In the genomic region with DNA sequence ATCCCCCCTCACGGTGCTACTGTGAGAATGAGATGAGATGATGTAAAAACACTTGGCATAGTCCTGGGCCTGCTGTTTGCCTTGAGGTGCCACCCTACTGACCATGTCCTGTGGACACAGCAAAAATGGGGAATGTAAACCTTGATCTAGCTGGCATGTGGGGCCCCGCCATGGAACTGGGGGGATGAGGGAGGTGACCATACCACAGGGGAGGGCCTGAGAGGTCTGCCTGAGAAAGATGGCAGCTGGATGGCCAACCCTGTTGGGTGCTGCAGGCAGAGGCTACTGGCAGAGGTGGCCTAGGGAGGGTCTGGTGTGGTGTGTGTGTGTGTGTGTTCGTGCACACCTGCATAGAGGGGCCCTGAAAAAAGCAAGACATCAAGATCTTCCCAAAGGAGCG, we compare ENCODE assay signal across 9 cellular contexts. TPM values are rescaled to one million over a fixed set of nuclear protein-coding genes. Genes with fewer than 3 reads are reported as not detected.
A peak's percentile ranks its signal among the peaks of the same experiment; 100 is the strongest.
DNase-seq lines count a peak whose midpoint lies in the region; ATAC-seq, FAIRE-seq and TF ChIP-seq lines count a peak whose summit lies in the region.
"Had no signal": no experiment of that assay in that cellular context is flagged by ENCODE, and none has a peak within 500 bp of the region (broad histone marks: within the 10 kb centered on the region; RNA-seq: fewer than 3 reads in every experiment).

No MANE protein-coding gene starts in this region.

- H3K9me3 ChIP-seq in astrocyte (ENCODE audit: insufficient read depth, low read depth, low read length) (no peaks in the 10 kb centered on the region), muscle layer of colon (ENCODE audit: low read length) (no peaks in the 10 kb centered on the region), thyroid gland (no peaks in the 10 kb centered on the region)

- no peaks in the 10 kb centered on the region for H4K20me1 ChIP-seq in astrocyte (ENCODE audit: insufficient read depth, low read length)

- WGBS in thyroid gland, 2 donors: 67 to 70% methylated on average over 4 of the region's 4 CpGs

- peak overlapping the region; percentile 73 for H3K4me3 Mint-ChIP-seq in activated CD8-positive, alpha-beta T cell treated with anti-CD3 and anti-CD28 coated beads for 36 hours
- H3K4me3 Mint-ChIP-seq in activated CD8-positive, alpha-beta T cell treated with anti-CD3 and anti-CD28 coated beads, Interleukin-2, amount 10 ng/mL, durations not matched to agents 7 days and 5 days: no peak overlapping the region
- H3K4me3 Mint-ChIP-seq in astrocyte (ENCODE audit: unreplicated experiment): peak overlapping the region; percentile 34

- H3K27me3 Mint-ChIP-seq in activated CD8-positive, alpha-beta T cell treated with anti-CD3 and anti-CD28 coated beads for 36 hours: peaks cover 36% of the 10 kb centered on the region
- H3K27me3 Mint-ChIP-seq in activated CD8-positive, alpha-beta T cell treated with anti-CD3 and anti-CD28 coated beads, Interleukin-2, amount 10 ng/mL, durations not matched to agents 7 days and 5 days (ENCODE audit: low read depth): peaks cover 44% of the 10 kb centered on the region
- H3K27me3 Mint-ChIP-seq in astrocyte (ENCODE audit: low read depth, unreplicated experiment): peaks cover 27% of the 10 kb centered on the region

- H3K27ac ChIP-seq in astrocyte (ENCODE audit: low read depth, low read length): no peak overlapping the region
- no peak overlapping the region for H3K27ac ChIP-seq in muscle layer of colon (ENCODE audit: low read depth, low read length)
- peak overlapping the region in 2 of 3 donors; percentile 67 to 81 for H3K27ac ChIP-seq in thyroid gland

- no peak for TF ChIP-seq CTCF in activated CD8-positive, alpha-beta T cell treated with anti-CD3 and anti-CD28 coated beads for 36 hours (IDR thresholded peaks at IDR 0.05)
- TF ChIP-seq CTCF in astrocyte (IDR thresholded peaks at IDR 0.05; ENCODE audit: insufficient read depth, low read depth, low read length) (no peak), thyroid gland (IDR thresholded peaks at IDR 0.05) (no peak)

- no peak for DNase-seq in activated CD8-positive, alpha-beta T cell treated with anti-CD3 and anti-CD28 coated beads for 36 hours
- no peak for DNase-seq in activated CD8-positive, alpha-beta T cell treated with anti-CD3 and anti-CD28 coated beads, Interleukin-2, amount 10 ng/mL, durations not matched to agents 7 days and 5 days
- DNase-seq in astrocyte (ENCODE audit: low read depth): no peak
- no peak for DNase-seq in thyroid gland
- no peak for DNase-seq in NCI-H748 treated with DMSO at 0.1 percent for 48 hours (lab: John Stamatoyannopoulos, UW)
- DNase-seq in HUDEP-2 (lab: John Stamatoyannopoulos, UW; ENCODE audit: unreplicated experiment in 76 of 76): no peak
- no peak for DNase-seq in KBM-7
- DNase-seq: NCI-H1417 treated with DMSO at 0.1 percent for 48 hours had no signal

- H2AFZ ChIP-seq in astrocyte (ENCODE audit: low read depth, low read length): no peak overlapping the region

- TF ChIP-seq POLR2A in thyroid gland (IDR thresholded peaks at IDR 0.05): no peak

- FAIRE-seq in astrocyte (lab: Jason Lieb, UNC): no peak

- no peak overlapping the region for H3K4me2 ChIP-seq in astrocyte (ENCODE audit: low read length)

- peaks cover 8% of the 10 kb centered on the region for H3K27me3 ChIP-seq in astrocyte (ENCODE audit: insufficient read depth, low read length)
- H3K27me3 ChIP-seq in muscle layer of colon (ENCODE audit: control insufficient read depth in 1 of 2, insufficient read depth in 2 of 2, low read length in 2 of 2): no peaks in the 10 kb centered on the region
- no peaks in the 10 kb centered on the region for H3K27me3 ChIP-seq in thyroid gland

- no peaks in the 10 kb centered on the region for H3K36me3 Mint-ChIP-seq in activated CD8-positive, alpha-beta T cell treated with anti-CD3 and anti-CD28 coated beads for 36 hours (ENCODE audit: low read depth)
- H3K36me3 Mint-ChIP-seq in activated CD8-positive, alpha-beta T cell treated with anti-CD3 and anti-CD28 coated beads, Interleukin-2, amount 10 ng/mL, durations not matched to agents 7 days and 5 days (ENCODE audit: low read depth): no peaks in the 10 kb centered on the region
- peaks cover 7% of the 10 kb centered on the region for H3K36me3 Mint-ChIP-seq in astrocyte (ENCODE audit: low read depth, unreplicated experiment)

- H3K4me3 ChIP-seq in astrocyte (ENCODE audit: insufficient read depth, low read depth, low read length) (no peak overlapping the region), muscle layer of colon (ENCODE audit: low read depth in 1 of 2, low read length in 2 of 2) (peak overlapping the region; percentile 24 to 59), thyroid gland (replicated peaks in 1 of 3) (no peak overlapping the region)

- no peak overlapping the region for H3K27ac Mint-ChIP-seq in activated CD8-positive, alpha-beta T cell treated with anti-CD3 and anti-CD28 coated beads for 36 hours
- H3K27ac Mint-ChIP-seq in activated CD8-positive, alpha-beta T cell treated with anti-CD3 and anti-CD28 coated beads, Interleukin-2, amount 10 ng/mL, durations not matched to agents 7 days and 5 days: no peak overlapping the region
- peak overlapping the region; percentile 79 for H3K27ac Mint-ChIP-seq in astrocyte (ENCODE audit: unreplicated experiment)

- peaks cover 4% of the 10 kb centered on the region for H3K4me1 ChIP-seq in astrocyte (ENCODE audit: insufficient read depth, low read length)
- peaks cover 15% of the 10 kb centered on the region for H3K4me1 ChIP-seq in muscle layer of colon (ENCODE audit: insufficient read depth, low read length)
- H3K4me1 ChIP-seq in thyroid gland: peaks cover 0 to 11% of the 10 kb centered on the region in 2 donors

- H3K36me3 ChIP-seq in astrocyte (ENCODE audit: insufficient read depth, low read length) (no peaks in the 10 kb centered on the region), muscle layer of colon (ENCODE audit: insufficient read depth, low read length) (peaks cover 3% of the 10 kb centered on the region), thyroid gland (no peaks in the 10 kb centered on the region)

- in situ Hi-C loops in KBM-7 (cut with MboI; ENCODE audit: low pct_unique_long_range_greater_than_20kb, low sequenced_read_pairs): loop anchor here (25.0 kb wide), 1 partner anchor 279 kb away; no protein-coding TSS in a partner anchor

- CTCF ChIA-PET in activated CD8-positive, alpha-beta T cell treated with anti-CD3 and anti-CD28 coated beads for 36 hours (lab: Charles Lee): interaction anchor here (0.6 to 1.5 kb wide), 4 partner anchors 11 to 37 kb away, joined by 3 to 7 read pairs (median 4); no protein-coding TSS in a partner anchor
- CTCF ChIA-PET in activated CD8-positive, alpha-beta T cell treated with anti-CD3 and anti-CD28 coated beads, Interleukin-2, amount 10 ng/mL, durations not matched to agents 7 days and 5 days (lab: Charles Lee): interaction anchor here (0.5 kb wide), 1 partner anchor 68 kb away, joined by 3 read pairs; no protein-coding TSS in a partner anchor

- POLR2A ChIA-PET in activated CD8-positive, alpha-beta T cell treated with anti-CD3 and anti-CD28 coated beads for 36 hours (lab: Charles Lee): interaction anchor here (6.3 kb wide), 1 partner anchor 19 kb away, joined by 45 read pairs; no protein-coding TSS in a partner anchor
- POLR2A ChIA-PET in activated CD8-positive, alpha-beta T cell treated with anti-CD3 and anti-CD28 coated beads, Interleukin-2, amount 10 ng/mL, durations not matched to agents 7 days and 5 days (lab: Charles Lee): interaction anchor here (2.8 kb wide), 1 partner anchor 19 kb away, joined by 10 read pairs; no protein-coding TSS in a partner anchor

- intact Hi-C loops in activated CD8-positive, alpha-beta T cell treated with anti-CD3 and anti-CD28 coated beads for 36 hours (cut with micrococcal nuclease): no loop called here
- intact Hi-C loops in thyroid gland (cut with DNase I): no loop called here

- H3K79me2 ChIP-seq in astrocyte (ENCODE audit: insufficient read depth, low read length): no peaks in the 10 kb centered on the region

- ATAC-seq in activated CD8-positive, alpha-beta T cell treated with anti-CD3 and anti-CD28 coated beads for 36 hours: no peak
- no peak for ATAC-seq in activated CD8-positive, alpha-beta T cell treated with anti-CD3 and anti-CD28 coated beads, Interleukin-2, amount 10 ng/mL, durations not matched to agents 7 days and 5 days

- H3K9ac ChIP-seq in astrocyte (ENCODE audit: low read length) (no peak overlapping the region), muscle layer of colon (ENCODE audit: low read length) (no peak overlapping the region)

- no peaks in the 10 kb centered on the region for H3K9me3 Mint-ChIP-seq in activated CD8-positive, alpha-beta T cell treated with anti-CD3 and anti-CD28 coated beads for 36 hours
- H3K9me3 Mint-ChIP-seq in activated CD8-positive, alpha-beta T cell treated with anti-CD3 and anti-CD28 coated beads, Interleukin-2, amount 10 ng/mL, durations not matched to agents 7 days and 5 days (ENCODE audit: insufficient read depth): no peaks in the 10 kb centered on the region
- peaks cover 8% of the 10 kb centered on the region for H3K9me3 Mint-ChIP-seq in astrocyte (ENCODE audit: unreplicated experiment)

- H3K4me1 Mint-ChIP-seq in activated CD8-positive, alpha-beta T cell treated with anti-CD3 and anti-CD28 coated beads for 36 hours (ENCODE audit: low read depth): peaks cover 43% of the 10 kb centered on the region
- H3K4me1 Mint-ChIP-seq in activated CD8-positive, alpha-beta T cell treated with anti-CD3 and anti-CD28 coated beads, Interleukin-2, amount 10 ng/mL, durations not matched to agents 7 days and 5 days (ENCODE audit: low read depth): peaks cover 31% of the 10 kb centered on the region
- H3K4me1 Mint-ChIP-seq in astrocyte (ENCODE audit: low read depth, unreplicated experiment): peaks cover 21% of the 10 kb centered on the region

RNA-seq across cellular contexts. Expression of a gene that starts 0.8 kb away (rescaled TPM):
- 1 to 10 TPM in 1 of 2 experiments, under 1 TPM in 1; 0.63 to 1.0 TPM for total RNA-seq in activated CD8-positive, alpha-beta T cell treated with anti-CD3 and anti-CD28 coated beads for 36 hours
- under 1 TPM; 0.37 to 0.40 TPM for total RNA-seq in activated CD8-positive, alpha-beta T cell treated with anti-CD3 and anti-CD28 coated beads, Interleukin-2, amount 10 ng/mL, durations not matched to agents 7 days and 5 days
- total RNA-seq in astrocyte: 1.1 and 1.3 TPM in 2 replicates
- total RNA-seq in thyroid gland: 1 to 10 TPM; 2.2 to 6.8 (median 3.9) TPM

RNA-seq across cellular contexts. Expression of a gene that starts 27.7 kb away (rescaled TPM):
- under 1 TPM in 1 of 2 experiments, not detected in 1; 0.40 TPM for total RNA-seq in activated CD8-positive, alpha-beta T cell treated with anti-CD3 and anti-CD28 coated beads for 36 hours
- total RNA-seq in activated CD8-positive, alpha-beta T cell treated with anti-CD3 and anti-CD28 coated beads, Interleukin-2, amount 10 ng/mL, durations not matched to agents 7 days and 5 days: not detected
- total RNA-seq in astrocyte (0.39 and 0.43 TPM in 2 replicates), thyroid gland (1 to 10 TPM in 1 of 4 donors, under 1 TPM in 2, not detected in 1; 0.78 to 1.3 (median 0.98) TPM)

Comparison
In these comparisons a context has a peak if more than half of its experiments do, and no peak if none do; other contexts are left out.
1. H3K27ac ChIP-seq: peak in thyroid gland (2 of 3); none in astrocyte (single experiment) and muscle layer of colon (single experiment).
2. H3K4me3 ChIP-seq: peak in muscle layer of colon (2 of 2); none in astrocyte (single experiment) and thyroid gland (0 of 3).